ENCODE assay signal across 2 cellular contexts in the genomic region with DNA sequence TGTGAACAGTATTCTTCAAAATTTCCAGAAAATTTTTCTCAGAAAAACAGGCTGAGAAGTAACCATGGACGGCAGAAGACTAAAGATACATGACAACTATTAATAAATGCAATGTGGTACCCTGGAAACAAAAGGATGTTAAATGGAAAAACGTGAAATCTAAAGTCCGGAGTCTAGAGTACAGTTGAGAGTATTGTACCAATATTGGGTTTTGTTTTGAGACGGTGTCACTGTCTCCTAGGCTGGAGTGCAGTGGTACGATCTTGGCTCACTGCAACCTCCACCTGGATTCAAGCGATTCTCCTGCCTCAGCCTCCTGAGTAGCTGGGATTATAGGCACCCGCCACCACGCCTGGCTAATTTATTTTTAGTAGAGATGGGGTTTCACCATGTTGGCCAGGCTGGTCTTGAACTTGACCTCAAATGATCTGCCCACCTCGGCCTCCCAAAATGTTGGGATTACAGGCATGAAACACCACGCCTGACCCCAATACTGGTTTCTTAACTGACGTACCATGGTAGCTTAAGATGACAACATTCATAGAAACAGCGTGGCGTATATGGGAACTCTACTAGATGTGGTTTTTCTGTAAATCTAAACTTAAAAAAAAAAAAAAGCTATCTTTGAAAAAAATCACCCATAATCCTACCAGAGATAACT.
TF ChIP-seq lines count a peak whose summit lies in the region.

No MANE protein-coding gene starts in this region.

TF ChIP-seq in GM23338, 12 proteins besides CTCF, POLR2A, EP300 and RAD21:
- no peak for TF ChIP-seq EZH2 (IDR thresholded peaks at IDR 0.05; ENCODE audit: low read depth, unreplicated experiment)
- 0 out of 2 replicates have a peak, but pooled peaks have one; percentile 10 for TF ChIP-seq POLR2AphosphoS5 (IDR thresholded peaks at IDR 0.05; ENCODE audit: low read depth)

TF ChIP-seq in GM12878, 131 proteins besides CTCF, POLR2A, EP300 and RAD21:
- TF ChIP-seq SMAD5 (IDR thresholded peaks at IDR 0.05; ENCODE audit: low read depth) (peak; percentile 48; the same call in 1 of the 2 replicates), PAX5 (IDR thresholded peaks at IDR 0.05; ENCODE audit: borderline replicate concordance, low read depth, low read length) (no peak), MTA3 (IDR thresholded peaks at IDR 0.05; ENCODE audit: borderline replicate concordance, low read length) (peak; percentile 61; the same call in 1 of the 2 replicates), POLR2AphosphoS5 (IDR thresholded peaks at IDR 0.05; ENCODE audit: low read length) (peak; percentile 34; the same call in 1 of the 2 replicates), BMI1 (IDR thresholded peaks at IDR 0.05; ENCODE audit: borderline replicate concordance) (no peak)
